In genomic region chr10:46223064-46223480, GRCh38 we compare ENCODE assay signal across 10 cellular contexts.
DNase-seq lines count a peak whose midpoint lies in the region; ATAC-seq and TF ChIP-seq lines count a peak whose summit lies in the region.
"Had no signal": no experiment of that assay in that cellular context is flagged by ENCODE, and none has a peak within 500 bp of the region (broad histone marks: within the 10 kb centered on the region; RNA-seq: fewer than 3 reads in every experiment).

No MANE protein-coding gene starts in this region.

- ATAC-seq in HCT116 (peak; percentile 94), HG02571 (IDR thresholded peaks at IDR 0.05; ENCODE audit: unreplicated experiment) (no peak)

- no peak overlapping the region for H3K27ac Mint-ChIP-seq in Caco-2 (ENCODE audit: unreplicated experiment)
- H3K27ac Mint-ChIP-seq in neural progenitor cell: no peak overlapping the region

- H3K9me3 ChIP-seq in Caco-2 (no peaks in the 10 kb centered on the region), HCT116 (ENCODE audit: control insufficient read depth in 1 of 2, insufficient read depth in 1 of 2, low read depth in 1 of 2, low read length in 2 of 2) (peaks cover 0 to 3% of the 10 kb centered on the region in 2 experiments; a peak in 1 of 4 replicates), neural progenitor cell (ENCODE audit: low read depth) (no peaks in the 10 kb centered on the region), esophagus muscularis mucosa (no peaks in the 10 kb centered on the region)
- H3K9me3 ChIP-seq: neutrophil had no signal

- H3K4me3 Mint-ChIP-seq in Caco-2 (ENCODE audit: unreplicated experiment): no peak overlapping the region
- H3K4me3 Mint-ChIP-seq in neural progenitor cell: no peak overlapping the region
- H3K4me3 Mint-ChIP-seq: activated naive CD8-positive, alpha-beta T cell had no signal

- H3K4me2 ChIP-seq in HCT116 (ENCODE audit: low read length) (no peak overlapping the region), neural progenitor cell (no peak overlapping the region)

- H3K36me3 ChIP-seq in Caco-2 (ENCODE audit: control insufficient read depth, insufficient read depth, low read length) (no peaks in the 10 kb centered on the region), HCT116 (ENCODE audit: control insufficient read depth in 1 of 2, insufficient read depth in 2 of 2, low read length in 2 of 2) (no peaks in the 10 kb centered on the region), neural progenitor cell (no peaks in the 10 kb centered on the region), esophagus muscularis mucosa (no peaks in the 10 kb centered on the region)
- H3K36me3 ChIP-seq: neutrophil had no signal

- no peaks in the 10 kb centered on the region for H3K9me2 ChIP-seq in HCT116 (ENCODE audit: insufficient read depth)

- TF ChIP-seq RAD21 in HCT116 (IDR thresholded peaks at IDR 0.05; ENCODE audit: low read depth): no peak

- POLR2A ChIA-PET in Caco-2 (lab: Charles Lee): interaction anchor here (0.6 kb wide), 1 partner anchor 200 kb away, joined by 3 read pairs; no protein-coding TSS in a partner anchor
- POLR2A ChIA-PET in HCT116 (lab: Charles Lee): no interaction called here

- TF ChIP-seq POLR2A in HCT116 (IDR thresholded peaks at IDR 0.05; ENCODE audit: borderline replicate concordance, extremely low read depth, insufficient read depth, insufficient read length): no peak
- no peak for TF ChIP-seq POLR2A in esophagus muscularis mucosa (IDR thresholded peaks at IDR 0.05; ENCODE audit: low read depth)

- H4K20me1 ChIP-seq in HCT116 (ENCODE audit: insufficient read depth) (no peaks in the 10 kb centered on the region), neural progenitor cell (ENCODE audit: low read depth) (no peaks in the 10 kb centered on the region)

- TF ChIP-seq EP300 in esophagus muscularis mucosa (IDR thresholded peaks at IDR 0.05): no peak

- H3K4me3 ChIP-seq in Caco-2 (ENCODE audit: low read depth, low read length): no peak overlapping the region
- H3K4me3 ChIP-seq in HCT116 (replicated peaks in 1 of 2; ENCODE audit: low read depth in 1 of 2, low read length in 2 of 2): no peak overlapping the region
- H3K4me3 ChIP-seq in neural progenitor cell: no peak overlapping the region
- no peak overlapping the region for H3K4me3 ChIP-seq in esophagus muscularis mucosa

- no peaks in the 10 kb centered on the region for H3K9me3 Mint-ChIP-seq in Caco-2 (ENCODE audit: unreplicated experiment)
- no peaks in the 10 kb centered on the region for H3K9me3 Mint-ChIP-seq in neural progenitor cell

- H3K4me1 Mint-ChIP-seq in Caco-2 (ENCODE audit: low read depth, unreplicated experiment): no peaks in the 10 kb centered on the region
- H3K4me1 Mint-ChIP-seq in neural progenitor cell: peaks cover 3% of the 10 kb centered on the region

- H3K27me3 ChIP-seq in Caco-2 (replicated peaks; ENCODE audit: control insufficient read depth, insufficient read depth, low read length): no peaks in the 10 kb centered on the region
- peaks cover 3% of the 10 kb centered on the region; the same call in 1 of the 2 replicates for H3K27me3 ChIP-seq in HCT116 (ENCODE audit: insufficient read depth, low read length)
- H3K27me3 ChIP-seq in neural progenitor cell: no peaks in the 10 kb centered on the region
- H3K27me3 ChIP-seq in esophagus muscularis mucosa: peaks cover 0 to 6% (median 0%) of the 10 kb centered on the region in 4 donors
- H3K27me3 ChIP-seq: neutrophil had no signal

- no peak overlapping the region for H3K9ac ChIP-seq in HCT116 (ENCODE audit: low read length)
- H3K9ac ChIP-seq in neural progenitor cell: no peak overlapping the region

- H3F3A ChIP-seq in neural progenitor cell (ENCODE audit: low read depth): no peaks in the 10 kb centered on the region

- CTCF ChIA-PET in Caco-2 (lab: Charles Lee) (no interaction called here), HCT116 (lab: Charles Lee) (no interaction called here)

- no peak overlapping the region for H3K27ac ChIP-seq in HCT116 (ENCODE audit: low read depth, low read length)
- no peak overlapping the region for H3K27ac ChIP-seq in neural progenitor cell
- H3K27ac ChIP-seq in esophagus muscularis mucosa (replicated peaks in 1 of 4): no peak overlapping the region
- H3K27ac ChIP-seq: neutrophil had no signal

- H3K36me3 Mint-ChIP-seq in Caco-2 (ENCODE audit: insufficient read depth, unreplicated experiment) (no peaks in the 10 kb centered on the region), neural progenitor cell (no peaks in the 10 kb centered on the region)

- H3K4me1 ChIP-seq in Caco-2 (no peaks in the 10 kb centered on the region), HCT116 (ENCODE audit: control insufficient read depth in 1 of 2, insufficient read depth in 2 of 2, low read length in 2 of 2) (no peaks in the 10 kb centered on the region), neural progenitor cell (no peaks in the 10 kb centered on the region), esophagus muscularis mucosa (no peaks in the 10 kb centered on the region)

- BruUV-seq in Caco-2 (replicated peaks; lab: Mats Ljungman, UMichigan): no TSS peak
- no TSS peak for BruUV-seq in HCT116 (replicated peaks; lab: Mats Ljungman, UMichigan)

- RAD21 ChIA-PET in HCT116 (lab: Charles Lee; ENCODE audit: low non-redundant PET in 1 of 2, low total read pairs in 2 of 2, uncharacterized antibody in 2 of 2, unreplicated experiment in 2 of 2): no interaction called here

- H3K27me3 Mint-ChIP-seq in Caco-2 (ENCODE audit: insufficient read depth, unreplicated experiment): peaks cover 3% of the 10 kb centered on the region
- H3K27me3 Mint-ChIP-seq in neural progenitor cell (ENCODE audit: insufficient read depth, low read depth): peaks cover 13% of the 10 kb centered on the region
- H3K27me3 Mint-ChIP-seq: activated naive CD8-positive, alpha-beta T cell had no signal

- H3K79me2 ChIP-seq in HCT116 (ENCODE audit: insufficient read depth, low read length): no peaks in the 10 kb centered on the region
- H3K79me2 ChIP-seq in neural progenitor cell (ENCODE audit: low read depth): no peaks in the 10 kb centered on the region

- H2AFZ ChIP-seq in HCT116 (ENCODE audit: low read depth, low read length, poor library complexity, severe bottlenecking) (no peak overlapping the region), neural progenitor cell (replicated peaks) (no peak overlapping the region)

- WGBS in esophagus muscularis mucosa: 100% methylated on average over 1 of the region's 5 CpGs

- intact Hi-C loops in Caco-2 (cut with micrococcal nuclease; ENCODE audit: unreplicated experiment) (loop anchor here (10.0 kb wide), 1 partner anchor 188 kb away; the partner anchor contains the start of gene NCOA4), HCT116 (cut with micrococcal nuclease) (loop anchor here (10.0 kb wide), 2 partner anchors 988 to 1218 kb away; partner anchors contain the start of gene ZNF22), esophagus muscularis mucosa (cut with DNase I) (no loop called here)

- DNase-seq in Caco-2 (peak; percentile 36 to 50), HCT116 (ENCODE audit: low read depth, low spot score) (no peak), neural progenitor cell (ENCODE audit: low spot score) (no peak), NCI-H2227 treated with DMSO at 0.1 percent for 48 hours (lab: John Stamatoyannopoulos, UW) (no peak), esophagus muscularis mucosa (ENCODE audit: extremely low spot score) (no peak)
- peak; percentile 62 for DNase-seq in activated CD8-positive, alpha-beta memory T cell treated with anti-CD3 and anti-CD28 coated beads, Interleukin-2, amount 50 U/mL, for 48 hours
- DNase-seq: NCI-H2029 treated with DMSO at 0.1 percent for 48 hours had no signal

- TF ChIP-seq CTCF in Caco-2 (IDR thresholded peaks at IDR 0.05; ENCODE audit: insufficient read depth in 1 of 2, low read depth in 1 of 2, low read length in 1 of 2, severe bottlenecking in 1 of 2, unreplicated experiment in 1 of 2) (peak; percentile 40 to 53), HCT116 (IDR thresholded peaks at IDR 0.05 in 2 of 3, conservative IDR thresholded peaks at IDR 0.05 in 1 of 3; ENCODE audit: borderline replicate concordance in 1 of 3, insufficient read depth in 1 of 3, low read depth in 2 of 3, low read length in 2 of 3) (peak in 2 of 3 experiments; percentile 65 to 69; a peak in 4 of 6 replicates), neural progenitor cell (IDR thresholded peaks at IDR 0.05) (peak; percentile 12), esophagus muscularis mucosa (IDR thresholded peaks at IDR 0.05) (no peak)

TF ChIP-seq in HCT116, 20 proteins besides CTCF, POLR2A, EP300 and RAD21:
- TF ChIP-seq YY1 (IDR thresholded peaks at IDR 0.05; ENCODE audit: extremely low read depth, insufficient replicate concordance, low read depth, low read length) (no peak), JUND (IDR thresholded peaks at IDR 0.05) (no peak), MAX (IDR thresholded peaks at IDR 0.05) (no peak), CEBPB (IDR thresholded peaks at IDR 0.05; ENCODE audit: low read depth) (no peak), ZNF274 (IDR thresholded peaks at IDR 0.05; ENCODE audit: low read depth, low read length) (no peak), SRF (IDR thresholded peaks at IDR 0.05; ENCODE audit: low read depth) (no peak), EGR1 (IDR thresholded peaks at IDR 0.05; ENCODE audit: low read depth) (no peak), FOSL1 (IDR thresholded peaks at IDR 0.05; ENCODE audit: low read depth) (no peak)

Comparison
In these comparisons a context has a peak if more than half of its experiments do, and no peak if none do; other contexts are left out.
1. DNase-seq: peak in Caco-2 (2 of 2) and activated CD8-positive, alpha-beta memory T cell treated with anti-CD3 and anti-CD28 coated beads, Interleukin-2, amount 50 U/mL, for 48 hours (single experiment); none in HCT116 (single experiment), neural progenitor cell (single experiment), NCI-H2227 treated with DMSO at 0.1 percent for 48 hours (single experiment) and esophagus muscularis mucosa (single experiment).
2. CTCF ChIP-seq: peak in Caco-2 (2 of 2), HCT116 (2 of 3) and neural progenitor cell (single experiment); none in esophagus muscularis mucosa (0 of 3).